ENCODE assay signal across 2 cellular contexts in genomic region chr9:35814106-35814840, GRCh38.
TF ChIP-seq lines count a peak whose summit lies in the region.

No MANE protein-coding gene starts in this region.

TF ChIP-seq in A549, 52 proteins besides CTCF, POLR2A, EP300 and RAD21:
- TF ChIP-seq SMC3 (IDR thresholded peaks at IDR 0.05) = peak; percentile 37; the same call in 2 of the 3 replicates
- TF ChIP-seq HOXB5 (CRISPR knock-in tag; IDR thresholded peaks at IDR 0.05) = no peak
- no peak for TF ChIP-seq PHF8 (IDR thresholded peaks at IDR 0.05; ENCODE audit: borderline replicate concordance, low read depth)
- TF ChIP-seq CEBPB (IDR thresholded peaks at IDR 0.05) = peak in 1 of 2 experiments; percentile 68; a peak in 1 of 4 replicates
- peak; percentile 35; the same call in 1 of the 2 replicates for TF ChIP-seq E2F6 (IDR thresholded peaks at IDR 0.05; ENCODE audit: borderline replicate concordance, low read depth)
- TF ChIP-seq HDAC2 (IDR thresholded peaks at IDR 0.05) = no peak
- TF ChIP-seq MAX (IDR thresholded peaks at IDR 0.05) = peak; percentile 29; the same call in 1 of the 2 replicates
- peak in 1 of 2 experiments; percentile 5; a peak in 1 of 5 replicates for TF ChIP-seq JUN (IDR thresholded peaks at IDR 0.05)
- TF ChIP-seq BCL3 (IDR thresholded peaks at IDR 0.05) = no peak
- no peak for TF ChIP-seq RCOR1 (IDR thresholded peaks at IDR 0.05; ENCODE audit: low read depth, low read length)

TF ChIP-seq in HEK293T, 16 proteins besides CTCF, POLR2A, EP300 and RAD21:
- TF ChIP-seq L3MBTL2 (conservative IDR thresholded peaks at IDR 0.05) (peak; percentile 57), CTBP1 (IDR thresholded peaks at IDR 0.05; ENCODE audit: borderline replicate concordance) (no peak), ELF4 (IDR thresholded peaks at IDR 0.05) (0 out of 2 replicates have a peak, but pooled peaks have one; percentile 25)
